ENCODE assay signal across 14 cellular contexts in the genomic region with DNA sequence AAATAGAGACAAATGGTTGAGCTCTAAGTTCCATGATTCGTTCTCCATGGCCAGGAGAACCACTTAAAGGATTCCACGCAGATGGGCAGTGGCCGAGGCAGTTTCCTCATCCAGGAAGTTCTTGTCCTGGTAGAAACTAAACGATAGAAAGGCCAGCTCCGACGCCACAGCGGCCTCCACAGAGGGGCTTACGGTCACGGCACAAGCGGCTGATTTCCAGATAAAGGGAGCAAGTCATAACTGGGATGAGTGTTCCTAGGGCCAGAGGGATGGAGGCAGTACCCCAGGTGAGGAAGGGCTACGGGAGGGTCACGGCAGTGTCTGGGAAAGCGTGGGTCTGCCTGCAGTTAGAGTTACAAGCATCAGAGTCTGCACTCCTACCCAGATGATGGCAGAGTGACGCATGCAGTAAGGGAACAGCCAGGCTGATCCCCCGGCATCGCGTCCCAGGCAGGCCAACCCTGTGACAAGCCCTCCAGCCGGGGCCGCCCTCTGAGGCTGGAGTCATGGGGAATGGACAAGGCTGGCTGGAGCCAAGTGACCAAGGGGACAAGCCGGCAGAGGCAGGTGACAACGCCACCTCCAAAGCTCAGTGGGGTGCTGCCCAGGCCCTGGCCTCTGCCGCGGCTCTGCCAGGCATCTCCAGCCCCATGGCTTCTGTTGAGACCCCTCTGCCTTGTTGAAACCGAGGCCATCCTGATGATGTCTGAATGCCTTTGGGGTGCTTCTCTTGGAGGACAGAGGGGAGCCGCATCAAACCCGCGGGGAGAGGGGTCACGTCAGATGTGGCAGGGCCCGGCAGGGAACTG.
"Had no signal": no experiment of that assay in that cellular context is flagged by ENCODE, and none has a peak within 500 bp of the region (broad histone marks: within the 10 kb centered on the region; RNA-seq: fewer than 3 reads in every experiment).

No MANE protein-coding gene starts in this region.

- DNase-seq: activated CD4-positive, alpha-beta memory T cell treated with anti-CD3 and anti-CD28 coated beads for 36 hours; activated CD4-positive, alpha-beta T cell treated with anti-CD3 and anti-CD28 coated beads for 1 hour; activated naive CD4-positive, alpha-beta T cell treated with anti-CD3 and anti-CD28 coated beads, Interleukin-2, amount 10 ng/mL, durations not matched to agents 7 days and 5 days; colonic mucosa; effector memory CD4-positive, alpha-beta T cell; mammary epithelial cell; occipital lobe; stimulated activated CD4-positive, alpha-beta T cell treated with anti-CD3 and anti-CD28 coated beads, Interleukin-4, amount 100 ng/mL, for 24 hours; tibial artery had no signal

- H3K4me1 ChIP-seq: colonic mucosa, gastroesophageal sphincter, tibial artery had no signal

- ATAC-seq: gastroesophageal sphincter had no signal

- H3K4me3 ChIP-seq: cardiac muscle cell, colonic mucosa, gastroesophageal sphincter, tibial artery had no signal

- H3K27me3 ChIP-seq: cardiac muscle cell, colonic mucosa had no signal

- H3K36me3 ChIP-seq: cardiac muscle cell, colonic mucosa, gastroesophageal sphincter, tibial artery had no signal

- H3K4me3 Mint-ChIP-seq: activated CD4-positive, alpha-beta memory T cell treated with anti-CD3 and anti-CD28 coated beads for 36 hours; activated naive CD4-positive, alpha-beta T cell treated with anti-CD3 and anti-CD28 coated beads, Interleukin-2, amount 10 ng/mL, durations not matched to agents 7 days and 5 days; activated T-helper 1 cell treated with anti-CD3 and anti-CD28 coated beads, Interleukin-12 subunit alpha, Interleukin-12 subunit beta, Interleukin-2, Interleukin-4 antibody, amounts not matched to agents 30 ng/mL and 10 ng/mL and 1 ng/mL, durations not matched to agents 14 hours and 24 hours and 36 hours; natural killer cell treated with Interleukin-12 subunit alpha and Interleukin-12 subunit beta and Interleukin-15 and Interleukin-18, amount 100 ng/mL, for 72 hours; T-helper 2 cell treated with Interferon-gamma antibody and Interleukin-4, amounts not matched to agents 5 μg/mL and 100 μg/mL, for 36 hours had no signal

- H3K27ac ChIP-seq: cardiac muscle cell, colonic mucosa, gastroesophageal sphincter, tibial artery had no signal

- H3K9me3 ChIP-seq: colonic mucosa, gastroesophageal sphincter, tibial artery had no signal

- H3K4me1 Mint-ChIP-seq: activated naive CD4-positive, alpha-beta T cell treated with anti-CD3 and anti-CD28 coated beads, Interleukin-2, amount 10 ng/mL, durations not matched to agents 7 days and 5 days had no signal

- H3K9me3 Mint-ChIP-seq: activated CD4-positive, alpha-beta memory T cell treated with anti-CD3 and anti-CD28 coated beads for 36 hours; activated naive CD4-positive, alpha-beta T cell treated with anti-CD3 and anti-CD28 coated beads, Interleukin-2, amount 10 ng/mL, durations not matched to agents 7 days and 5 days; activated T-helper 1 cell treated with anti-CD3 and anti-CD28 coated beads, Interleukin-12 subunit alpha, Interleukin-12 subunit beta, Interleukin-2, Interleukin-4 antibody, amounts not matched to agents 30 ng/mL and 10 ng/mL and 1 ng/mL, durations not matched to agents 14 hours and 24 hours and 36 hours; natural killer cell treated with Interleukin-12 subunit alpha and Interleukin-12 subunit beta and Interleukin-15 and Interleukin-18, amount 100 ng/mL, for 72 hours; T-helper 2 cell treated with Interferon-gamma antibody and Interleukin-4, amounts not matched to agents 5 μg/mL and 100 μg/mL, for 36 hours had no signal

- H3K27ac Mint-ChIP-seq: activated CD4-positive, alpha-beta memory T cell treated with anti-CD3 and anti-CD28 coated beads for 36 hours; activated naive CD4-positive, alpha-beta T cell treated with anti-CD3 and anti-CD28 coated beads, Interleukin-2, amount 10 ng/mL, durations not matched to agents 7 days and 5 days; activated T-helper 1 cell treated with anti-CD3 and anti-CD28 coated beads, Interleukin-12 subunit alpha, Interleukin-12 subunit beta, Interleukin-2, Interleukin-4 antibody, amounts not matched to agents 30 ng/mL and 10 ng/mL and 1 ng/mL, durations not matched to agents 14 hours and 24 hours and 36 hours; natural killer cell treated with Interleukin-12 subunit alpha and Interleukin-12 subunit beta and Interleukin-15 and Interleukin-18, amount 100 ng/mL, for 72 hours; T-helper 2 cell treated with Interferon-gamma antibody and Interleukin-4, amounts not matched to agents 5 μg/mL and 100 μg/mL, for 36 hours had no signal

- H3K36me3 Mint-ChIP-seq: activated CD4-positive, alpha-beta memory T cell treated with anti-CD3 and anti-CD28 coated beads for 36 hours; activated naive CD4-positive, alpha-beta T cell treated with anti-CD3 and anti-CD28 coated beads, Interleukin-2, amount 10 ng/mL, durations not matched to agents 7 days and 5 days; natural killer cell treated with Interleukin-12 subunit alpha and Interleukin-12 subunit beta and Interleukin-15 and Interleukin-18, amount 100 ng/mL, for 72 hours had no signal
